9 cellular contexts compared by ENCODE assay signal in genomic region chr11:102807921-102808320, GRCh38. TPM values are rescaled to one million over a fixed set of nuclear protein-coding genes. Genes with fewer than 3 reads are reported as not detected.
DNase-seq lines count a peak whose midpoint lies in the region; ATAC-seq and TF ChIP-seq lines count a peak whose summit lies in the region.
"Had no signal": no experiment of that assay in that cellular context is flagged by ENCODE, and none has a peak within 500 bp of the region (broad histone marks: within the 10 kb centered on the region; RNA-seq: fewer than 3 reads in every experiment).

No MANE protein-coding gene starts in this region.

- no peaks in the 10 kb centered on the region for H3K4me1 ChIP-seq in iPS-15b (ENCODE audit: control insufficient read depth, insufficient read depth, low read length)
- no peaks in the 10 kb centered on the region for H3K4me1 ChIP-seq in psoas muscle

- TF ChIP-seq CTCF in omental fat pad (IDR thresholded peaks at IDR 0.05) = no peak
- TF ChIP-seq CTCF in psoas muscle (IDR thresholded peaks at IDR 0.05) = no peak

- H3K9me3 Mint-ChIP-seq in effector memory CD8-positive, alpha-beta T cell = peaks cover 0 to 3% of the 10 kb centered on the region in 2 donors

- H3K9me3 ChIP-seq in iPS-15b (ENCODE audit: control insufficient read depth, insufficient read depth, low read length) = no peaks in the 10 kb centered on the region
- H3K9me3 ChIP-seq in psoas muscle = no peaks in the 10 kb centered on the region

- H3K4me3 Mint-ChIP-seq in effector memory CD8-positive, alpha-beta T cell = no peak overlapping the region

- intact Hi-C loops in psoas muscle (cut with DNase I) = no loop called here

- WGBS in psoas muscle, 3 donors = 52 to 63% (median 58%) methylated on average over 19 of the region's 19 CpGs

- peak; percentile 5 for DNase-seq in COLO668 (lab: John Stamatoyannopoulos, UW; ENCODE audit: unreplicated experiment)
- peak; percentile 68 for DNase-seq in NCI-H526 treated with DMSO at 0.1 percent for 48 hours (lab: John Stamatoyannopoulos, UW)
- no peak for DNase-seq in effector memory CD8-positive, alpha-beta T cell
- DNase-seq in SKM-1 (lab: John Stamatoyannopoulos, UW; ENCODE audit: unreplicated experiment) = no peak
- no peak for DNase-seq in omental fat pad (ENCODE audit: low spot score)
- DNase-seq in psoas muscle = no peak

- H3K9ac ChIP-seq in iPS-15b (ENCODE audit: low read depth, low read length) = no peak overlapping the region

- H3K4me1 Mint-ChIP-seq in effector memory CD8-positive, alpha-beta T cell (ENCODE audit: low read depth in 2 of 2) = no peaks in the 10 kb centered on the region

- no peak overlapping the region for H3K27ac Mint-ChIP-seq in effector memory CD8-positive, alpha-beta T cell

- no peaks in the 10 kb centered on the region for H3K27me3 ChIP-seq in iPS-15b (ENCODE audit: control insufficient read depth, insufficient read depth, low read length)
- no peaks in the 10 kb centered on the region for H3K27me3 ChIP-seq in psoas muscle (ENCODE audit: insufficient read depth in 3 of 3, low read length in 2 of 3)

- H3K4me3 ChIP-seq in iPS-15b (ENCODE audit: low read depth, low read length) (peak overlapping the region; percentile 45), psoas muscle (no peak overlapping the region)

- no peaks in the 10 kb centered on the region for H3K36me3 ChIP-seq in iPS-15b (ENCODE audit: control insufficient read depth, insufficient read depth, low read length)
- no peaks in the 10 kb centered on the region for H3K36me3 ChIP-seq in psoas muscle (ENCODE audit: insufficient read depth in 1 of 2, low read depth in 1 of 2)

- ATAC-seq in GM21360 (IDR thresholded peaks at IDR 0.05; ENCODE audit: unreplicated experiment) = peak; percentile 78
- no peak for ATAC-seq in effector memory CD8-positive, alpha-beta T cell (replicated peaks)
- no peak for ATAC-seq in omental fat pad (ENCODE audit: low FRiP score)
- no peak for ATAC-seq in psoas muscle

- no peaks in the 10 kb centered on the region for H3K36me3 Mint-ChIP-seq in effector memory CD8-positive, alpha-beta T cell (ENCODE audit: insufficient read depth)

- peaks cover 21 to 22% of the 10 kb centered on the region in 2 donors for H3K27me3 Mint-ChIP-seq in effector memory CD8-positive, alpha-beta T cell

- no peak overlapping the region for H3K27ac ChIP-seq in psoas muscle

RNA-seq across cellular contexts. Expression of gene MMP1, which starts 10.0 kb away (rescaled TPM):
- total RNA-seq in omental fat pad = not detected
- total RNA-seq in psoas muscle = under 1 TPM in 3 of 4 donors, not detected in 1; 0.17 to 0.77 (median 0.54) TPM
- 1 to 10 TPM in 1 of 3 donors, under 1 TPM in 2; 0.03 to 4.7 (median 0.25) TPM for polyA plus RNA-seq in psoas muscle

RNA-seq across cellular contexts. Expression of gene MMP10, which starts 27.5 kb away (rescaled TPM):
- total RNA-seq in omental fat pad = not detected
- total RNA-seq in psoas muscle = not detected
- polyA plus RNA-seq in psoas muscle = under 1 TPM in 2 of 3 donors, not detected in 1; 0.14 to 0.17 TPM

RNA-seq across cellular contexts. Expression of gene MMP3, which starts 35.5 kb away (rescaled TPM):
- total RNA-seq in omental fat pad = not detected
- total RNA-seq in psoas muscle = 1 to 10 TPM in 2 of 4 donors, under 1 TPM in 2; 0.17 to 5.7 (median 0.94) TPM
- 1 to 10 TPM in 2 of 3 donors, under 1 TPM in 1; 0.68 to 7.3 (median 2.0) TPM for polyA plus RNA-seq in psoas muscle
- total RNA-seq: pulmonary artery endothelial cell had no signal

Comparison
In these comparisons a context has a peak if more than half of its experiments do, and no peak if none do; other contexts are left out.
1. DNase-seq: peak in COLO668 (single experiment) and NCI-H526 treated with DMSO at 0.1 percent for 48 hours (single experiment); none in effector memory CD8-positive, alpha-beta T cell (0 of 3), SKM-1 (single experiment), omental fat pad (single experiment) and psoas muscle (0 of 2).